In genomic region chr5:149041242-149041641, GRCh38 we compare ENCODE assay signal across 36 cellular contexts. TPM values are rescaled to one million over a fixed set of nuclear protein-coding genes. Genes with fewer than 3 reads are reported as not detected.
"Had no signal": no experiment of that assay in that cellular context is flagged by ENCODE, and none has a peak within 500 bp of the region (broad histone marks: within the 10 kb centered on the region; RNA-seq: fewer than 3 reads in every experiment).

No MANE protein-coding gene starts in this region.

- H3K27ac ChIP-seq: ascending aorta, cardiac muscle cell, epithelial cell of prostate, neutrophil, ovary, prostate gland, sigmoid colon, stomach, suprapubic skin, transverse colon, VCaP had no signal

- H3K36me3 Mint-ChIP-seq: activated naive CD8-positive, alpha-beta T cell treated with anti-CD3 and anti-CD28 coated beads, Interleukin-2, amount 10 ng/mL, durations not matched to agents 7 days and 5 days; brain; stimulated activated naive B cell treated with anti-CD40 and anti-IgM and Interleukin-4, amounts not matched to agents 10 μg/mL and 1 μg/mL and 100 μg/mL, for 72 hours had no signal

- ATAC-seq: activated CD4-positive, CD25-positive, alpha-beta regulatory T cell treated with anti-CD3 and anti-CD28 coated beads, Interleukin-2, amount 50 U/mL, for 24 hours; gastrocnemius medialis; left colon; stimulated activated naive B cell treated with anti-CD40 and anti-IgM and Interleukin-4, amounts not matched to agents 10 μg/mL and 1 μg/mL and 100 μg/mL, for 72 hours had no signal

- H3K9me3 ChIP-seq: ascending aorta, gastrocnemius medialis, neutrophil, ovary, prostate gland, sigmoid colon, stomach, suprapubic skin, transverse colon had no signal

- H3K4me1 ChIP-seq: ascending aorta, prostate gland, sigmoid colon, suprapubic skin, transverse colon had no signal

- H3K9me3 Mint-ChIP-seq: activated naive CD4-positive, alpha-beta T cell treated with anti-CD3 and anti-CD28 coated beads for 36 hours; activated naive CD8-positive, alpha-beta T cell treated with anti-CD3 and anti-CD28 coated beads, Interleukin-2, amount 10 ng/mL, durations not matched to agents 7 days and 5 days; activated T-helper 1 cell treated with anti-CD3 and anti-CD28 coated beads, Interleukin-12 subunit alpha, Interleukin-12 subunit beta, Interleukin-2, Interleukin-4 antibody, amounts not matched to agents 30 ng/mL and 10 ng/mL and 1 ng/mL, durations not matched to agents 14 hours and 24 hours and 36 hours; brain; dendritic cell treated with granulocyte-macrophage colony-stimulating factor and Interleukin-4, amounts not matched to agents 40 ng/mL and 50 ng/mL, for 4 days; nephron; stimulated activated naive B cell treated with anti-CD40 and anti-IgM and Interleukin-4, amounts not matched to agents 10 μg/mL and 1 μg/mL and 100 μg/mL, for 72 hours had no signal

- H3K4me3 ChIP-seq: ascending aorta, cardiac muscle cell, gastrocnemius medialis, lung, ovary, prostate gland, sigmoid colon, stomach, suprapubic skin, transverse colon had no signal

- H3K27ac Mint-ChIP-seq: activated naive CD4-positive, alpha-beta T cell treated with anti-CD3 and anti-CD28 coated beads for 36 hours; activated naive CD8-positive, alpha-beta T cell treated with anti-CD3 and anti-CD28 coated beads, Interleukin-2, amount 10 ng/mL, durations not matched to agents 7 days and 5 days; activated T-helper 1 cell treated with anti-CD3 and anti-CD28 coated beads, Interleukin-12 subunit alpha, Interleukin-12 subunit beta, Interleukin-2, Interleukin-4 antibody, amounts not matched to agents 30 ng/mL and 10 ng/mL and 1 ng/mL, durations not matched to agents 14 hours and 24 hours and 36 hours; brain; dendritic cell treated with granulocyte-macrophage colony-stimulating factor and Interleukin-4, amounts not matched to agents 40 ng/mL and 50 ng/mL, for 4 days; nephron; stimulated activated naive B cell treated with anti-CD40 and anti-IgM and Interleukin-4, amounts not matched to agents 10 μg/mL and 1 μg/mL and 100 μg/mL, for 72 hours had no signal

- H3K36me3 ChIP-seq: ascending aorta, cardiac muscle cell, gastrocnemius medialis, neutrophil, ovary, prostate gland, sigmoid colon, stomach, suprapubic skin, transverse colon had no signal

- H3K27me3 ChIP-seq: ascending aorta, cardiac muscle cell, gastrocnemius medialis, neutrophil, ovary, sigmoid colon, stomach, suprapubic skin, transverse colon had no signal

- DNase-seq: activated CD4-positive, alpha-beta T cell treated with anti-CD3 and anti-CD28 coated beads for 48 hours; activated CD4-positive, alpha-beta T cell treated with anti-CD3 and anti-CD28 coated beads, Interleukin-2, amount 50 U/mL, for 48 hours; activated CD8-positive, alpha-beta memory T cell treated with anti-CD3 and anti-CD28 coated beads for 24 hours; activated effector memory CD4-positive, alpha-beta T cell treated with anti-CD3 and anti-CD28 coated beads, Interleukin-2, amount 50 U/mL, for 16 hours; activated naive CD4-positive, alpha-beta T cell treated with anti-CD3 and anti-CD28 coated beads for 36 hours; activated naive CD8-positive, alpha-beta T cell treated with anti-CD3 and anti-CD28 coated beads, Interleukin-2, amount 10 ng/mL, durations not matched to agents 7 days and 5 days; activated T-cell treated with anti-CD3 and anti-CD28 coated beads, Interleukin-2, amount 50 U/mL, for 1 hour; effector CD4-positive, alpha-beta T cell; gastrocnemius medialis; glutamatergic neuron; left colon; mesendoderm; ovary; retina; sigmoid colon; small intestine; stimulated activated CD4-positive, alpha-beta T cell treated with anti-CD3 and anti-CD28 coated beads, Interleukin-1b, Interleukin-23, amount 100 ng/mL, for 48 hours; stimulated activated CD4-positive, alpha-beta T cell treated with anti-CD3 and anti-CD28 coated beads, Interleukin-4, amount 100 ng/mL, for 4 hours; stimulated activated CD8-positive, alpha-beta memory T cell treated with anti-CD3 and anti-CD28 coated beads, Interleukin-4, amount 100 ng/mL, for 48 hours; stimulated activated naive B cell treated with anti-CD40 and anti-IgM and Interleukin-4, amounts not matched to agents 10 μg/mL and 1 μg/mL and 100 μg/mL, for 72 hours; stomach; transverse colon had no signal

- H3K27me3 Mint-ChIP-seq: dendritic cell treated with granulocyte-macrophage colony-stimulating factor and Interleukin-4, amounts not matched to agents 40 ng/mL and 50 ng/mL, for 4 days had no signal

- H3K4me1 Mint-ChIP-seq: activated naive CD8-positive, alpha-beta T cell treated with anti-CD3 and anti-CD28 coated beads, Interleukin-2, amount 10 ng/mL, durations not matched to agents 7 days and 5 days; brain; nephron had no signal

- H3K4me3 Mint-ChIP-seq: activated naive CD4-positive, alpha-beta T cell treated with anti-CD3 and anti-CD28 coated beads for 36 hours; activated naive CD8-positive, alpha-beta T cell treated with anti-CD3 and anti-CD28 coated beads, Interleukin-2, amount 10 ng/mL, durations not matched to agents 7 days and 5 days; activated T-helper 1 cell treated with anti-CD3 and anti-CD28 coated beads, Interleukin-12 subunit alpha, Interleukin-12 subunit beta, Interleukin-2, Interleukin-4 antibody, amounts not matched to agents 30 ng/mL and 10 ng/mL and 1 ng/mL, durations not matched to agents 14 hours and 24 hours and 36 hours; brain; dendritic cell treated with granulocyte-macrophage colony-stimulating factor and Interleukin-4, amounts not matched to agents 40 ng/mL and 50 ng/mL, for 4 days; nephron; stimulated activated naive B cell treated with anti-CD40 and anti-IgM and Interleukin-4, amounts not matched to agents 10 μg/mL and 1 μg/mL and 100 μg/mL, for 72 hours had no signal

RNA-seq across cellular contexts. Expression of gene SH3TC2, which starts 21.6 kb away (rescaled TPM):
- total RNA-seq: activated naive CD4-positive, alpha-beta T cell treated with anti-CD3 and anti-CD28 coated beads for 36 hours; activated naive CD8-positive, alpha-beta T cell treated with anti-CD3 and anti-CD28 coated beads, Interleukin-2, amount 10 ng/mL, durations not matched to agents 7 days and 5 days; activated T-helper 1 cell treated with anti-CD3 and anti-CD28 coated beads, Interleukin-12 subunit alpha, Interleukin-12 subunit beta, Interleukin-2, Interleukin-4 antibody, amounts not matched to agents 30 ng/mL and 10 ng/mL and 1 ng/mL, durations not matched to agents 14 hours and 24 hours and 36 hours; T-helper 1 cell treated with Interleukin-12 subunit alpha and Interleukin-12 subunit beta and Interleukin-4 antibody, amounts not matched to agents 30 ng/mL and 1 ng/mL, for 36 hours had no signal
